1 cellular context compared by ENCODE assay signal in genomic region chr15:38076806-38077205, GRCh38.
TF ChIP-seq lines count a peak whose summit lies in the region.

No MANE protein-coding gene starts in this region.

TF ChIP-seq in WTC11, 78 proteins besides CTCF, POLR2A, EP300 and RAD21 (continued from another document):
- no peak for TF ChIP-seq ARID4B (CRISPR knock-in tag; IDR thresholded peaks at IDR 0.05; ENCODE audit: borderline replicate concordance)
